Comparison of ENCODE assay signal across 10 cellular contexts in genomic region chr1:1337793-1338147, GRCh38. TPM values are rescaled to one million over a fixed set of nuclear protein-coding genes. Genes with fewer than 3 reads are reported as not detected.
DNase-seq lines count a peak whose midpoint lies in the region; ATAC-seq and TF ChIP-seq lines count a peak whose summit lies in the region.
"Had no signal": no experiment of that assay in that cellular context is flagged by ENCODE, and none has a peak within 500 bp of the region (broad histone marks: within the 10 kb centered on the region; RNA-seq: fewer than 3 reads in every experiment).

No MANE protein-coding gene starts in this region.

- H3K9me3 ChIP-seq in CD4-positive, alpha-beta T cell (ENCODE audit: control insufficient read depth, low read length), result no peaks in the 10 kb centered on the region
- H3K9me3 ChIP-seq in HEK293 (ENCODE audit: control insufficient read depth, insufficient read depth, low read depth, low read length), result no peaks in the 10 kb centered on the region
- H3K9me3 ChIP-seq in mucosa of descending colon, result no peaks in the 10 kb centered on the region

- peak; percentile 82 for ATAC-seq in CD4-positive, alpha-beta T cell (ENCODE audit: poor library complexity)
- ATAC-seq in mucosa of descending colon, result peak; percentile 85
- no peak for ATAC-seq in HG03378 (IDR thresholded peaks at IDR 0.05; ENCODE audit: unreplicated experiment)

- no peak overlapping the region for H3K27ac ChIP-seq in CD4-positive, alpha-beta T cell (ENCODE audit: low read depth, low read length)
- no peak overlapping the region for H3K27ac ChIP-seq in HEK293 (ENCODE audit: extremely low read depth, low read depth, low read length)
- H3K27ac ChIP-seq: GM23248 had no signal

- peaks cover 7% of the 10 kb centered on the region for H3K36me3 Mint-ChIP-seq in CD4-positive, alpha-beta T cell (ENCODE audit: low read depth)

- no peaks in the 10 kb centered on the region for H3K9me3 Mint-ChIP-seq in CD4-positive, alpha-beta T cell

- H3K27ac Mint-ChIP-seq in CD4-positive, alpha-beta T cell, result no peak overlapping the region
- H3K27ac Mint-ChIP-seq: CD4-positive, CD25-positive, alpha-beta regulatory T cell had no signal

- CTCF ChIA-PET in CD4-positive, alpha-beta T cell (lab: Charles Lee), result no interaction called here
- CTCF ChIA-PET in HEK293 (lab: Yijun Ruan, JAX), result interaction anchor here (0.6 kb wide), 1 partner anchor 277 kb away, joined by 3 read pairs; no protein-coding TSS in a partner anchor

- no peak overlapping the region for H3K4me3 Mint-ChIP-seq in CD4-positive, alpha-beta T cell
- H3K4me3 Mint-ChIP-seq: CD4-positive, CD25-positive, alpha-beta regulatory T cell had no signal

- POLR2A ChIA-PET in CD4-positive, alpha-beta T cell (lab: Charles Lee), result interaction anchor here (1.0 kb wide), 1 partner anchor 38 kb away, joined by 3 read pairs; the partner anchor contains the start of gene AURKAIP1
- POLR2A ChIA-PET in HEK293 (lab: Yijun Ruan, JAX), result interaction anchor here (0.9 to 1.5 kb wide), 2 partner anchors 12 to 19 kb away, joined by 3 to 6 read pairs; no protein-coding TSS in a partner anchor

- peak in 2 of 10 experiments; percentile 7 to 22 for DNase-seq in CD4-positive, alpha-beta T cell
- peak; percentile 79 for DNase-seq in activated CD8-positive, alpha-beta memory T cell treated with anti-CD3 and anti-CD28 coated beads, Interleukin-2, amount 50 U/mL, for 48 hours
- DNase-seq in mucosa of descending colon (peak in 2 of 3 donors; percentile 75 to 83), UCSD-AML1 (lab: John Stamatoyannopoulos, UW; ENCODE audit: unreplicated experiment) (no peak), AML-193 (lab: John Stamatoyannopoulos, UW) (no peak), NCI-H2227 treated with DMSO at 0.1 percent for 48 hours (lab: John Stamatoyannopoulos, UW) (no peak)
- DNase-seq: CD4-positive, CD25-positive, alpha-beta regulatory T cell; GM23248 had no signal

- H3K36me3 ChIP-seq in HEK293 (ENCODE audit: control insufficient read depth in 2 of 2, insufficient read depth in 1 of 2, low read length in 2 of 2) (peaks cover 0 to 85% of the 10 kb centered on the region in 2 experiments; a peak in 2 of 3 replicates), mucosa of descending colon (ENCODE audit: low read depth) (no peaks in the 10 kb centered on the region)

- no peaks in the 10 kb centered on the region for H3K27me3 Mint-ChIP-seq in CD4-positive, alpha-beta T cell
- H3K27me3 Mint-ChIP-seq: CD4-positive, CD25-positive, alpha-beta regulatory T cell had no signal

- no peaks in the 10 kb centered on the region for H3K4me1 ChIP-seq in HEK293 (ENCODE audit: control insufficient read depth, insufficient read depth, low read length)
- peaks cover 7% of the 10 kb centered on the region for H3K4me1 ChIP-seq in mucosa of descending colon (ENCODE audit: low read depth)

- intact Hi-C loops in CD4-positive, alpha-beta T cell (cut with DNase I, micrococcal nuclease), result no loop called here
- intact Hi-C loops in mucosa of descending colon (cut with DNase I, micrococcal nuclease), result no loop called here

- H3K27me3 ChIP-seq in CD4-positive, alpha-beta T cell (ENCODE audit: control insufficient read depth, insufficient read depth, low read length), result no peaks in the 10 kb centered on the region

- no peaks in the 10 kb centered on the region for H3K4me1 Mint-ChIP-seq in CD4-positive, alpha-beta T cell (ENCODE audit: low read depth)
- H3K4me1 Mint-ChIP-seq: CD4-positive, CD25-positive, alpha-beta regulatory T cell had no signal

- no peak for TF ChIP-seq CTCF in CD4-positive, alpha-beta T cell (IDR thresholded peaks at IDR 0.05)
- no peak for TF ChIP-seq CTCF in HEK293 (tag by site-specific recombination; IDR thresholded peaks at IDR 0.05)
- TF ChIP-seq CTCF in mucosa of descending colon (IDR thresholded peaks at IDR 0.05), result no peak

- no peak overlapping the region for H3K4me3 ChIP-seq in HEK293 (ENCODE audit: low read depth, low read length)
- H3K4me3 ChIP-seq in mucosa of descending colon, result no peak overlapping the region
- H3K4me3 ChIP-seq: GM23248 had no signal

TF ChIP-seq in HEK293, 187 proteins besides CTCF, POLR2A, EP300 and RAD21:
- TF ChIP-seq OSR2 (tag by site-specific recombination; IDR thresholded peaks at IDR 0.05) (no peak), SP3 (tag by site-specific recombination; IDR thresholded peaks at IDR 0.05) (0 out of 2 replicates have a peak, but pooled peaks have one; percentile 29), PATZ1 (tag by site-specific recombination; IDR thresholded peaks at IDR 0.05) (0 out of 2 replicates have a peak, but pooled peaks have one; percentile 20), KLF9 (tag by site-specific recombination; IDR thresholded peaks at IDR 0.05; ENCODE audit: low read depth) (0 out of 2 replicates have a peak, but pooled peaks have one; percentile 19), ZNF792 (tag by site-specific recombination; IDR thresholded peaks at IDR 0.05) (no peak), KLF1 (tag by site-specific recombination; IDR thresholded peaks at IDR 0.05) (peak; percentile 68; the same call in 1 of the 2 replicates), KLF8 (tag by site-specific recombination; IDR thresholded peaks at IDR 0.05) (peak; percentile 79)

RNA-seq across cellular contexts. Expression of gene TAS1R3, which starts 6.7 kb away (rescaled TPM):
- 1 to 10 TPM; 3.3 to 3.4 TPM for total RNA-seq in CD4-positive, alpha-beta T cell
- 1 to 10 TPM in 1 of 3 donors, under 1 TPM in 2; 0.57 to 1.1 (median 0.96) TPM for total RNA-seq in mucosa of descending colon

RNA-seq across cellular contexts. Expression of gene DVL1, which starts 11.4 kb away (rescaled TPM):
- 10 to 100 TPM; 44.9 to 45.5 TPM for total RNA-seq in CD4-positive, alpha-beta T cell
- 10 to 100 TPM; 51.7 to 95.3 (median 73.1) TPM for total RNA-seq in mucosa of descending colon

RNA-seq across cellular contexts. Expression of gene CPTP, which starts 13.2 kb away (rescaled TPM):
- 10 to 100 TPM; 11.6 to 12.9 TPM for total RNA-seq in CD4-positive, alpha-beta T cell
- 10 to 100 TPM; 41.2 to 77.9 (median 55.5) TPM for total RNA-seq in mucosa of descending colon

RNA-seq across cellular contexts. Expression of gene INTS11, which starts 13.3 kb away (rescaled TPM):
- total RNA-seq in CD4-positive, alpha-beta T cell, result 100 to 1,000 TPM; 130 to 137 TPM
- 100 to 1,000 TPM in 1 of 3 donors, 10 to 100 TPM in 2; 89.9 to 127 (median 95.5) TPM for total RNA-seq in mucosa of descending colon

RNA-seq across cellular contexts. Expression of gene MXRA8, which starts 20.6 kb away (rescaled TPM):
- 1 to 10 TPM; 1.6 to 2.9 TPM for total RNA-seq in CD4-positive, alpha-beta T cell
- 10 to 100 TPM in 2 of 3 donors, 1 to 10 TPM in 1; 6.8 to 62.1 (median 20.8) TPM for total RNA-seq in mucosa of descending colon

Comparison
In these comparisons a context has a peak if more than half of its experiments do, and no peak if none do; other contexts are left out.
1. DNase-seq: peak in activated CD8-positive, alpha-beta memory T cell treated with anti-CD3 and anti-CD28 coated beads, Interleukin-2, amount 50 U/mL, for 48 hours (single experiment) and mucosa of descending colon (2 of 3); none in UCSD-AML1 (single experiment), AML-193 (0 of 2) and NCI-H2227 treated with DMSO at 0.1 percent for 48 hours (single experiment).